1 cellular context compared by ENCODE assay signal in the genomic region with DNA sequence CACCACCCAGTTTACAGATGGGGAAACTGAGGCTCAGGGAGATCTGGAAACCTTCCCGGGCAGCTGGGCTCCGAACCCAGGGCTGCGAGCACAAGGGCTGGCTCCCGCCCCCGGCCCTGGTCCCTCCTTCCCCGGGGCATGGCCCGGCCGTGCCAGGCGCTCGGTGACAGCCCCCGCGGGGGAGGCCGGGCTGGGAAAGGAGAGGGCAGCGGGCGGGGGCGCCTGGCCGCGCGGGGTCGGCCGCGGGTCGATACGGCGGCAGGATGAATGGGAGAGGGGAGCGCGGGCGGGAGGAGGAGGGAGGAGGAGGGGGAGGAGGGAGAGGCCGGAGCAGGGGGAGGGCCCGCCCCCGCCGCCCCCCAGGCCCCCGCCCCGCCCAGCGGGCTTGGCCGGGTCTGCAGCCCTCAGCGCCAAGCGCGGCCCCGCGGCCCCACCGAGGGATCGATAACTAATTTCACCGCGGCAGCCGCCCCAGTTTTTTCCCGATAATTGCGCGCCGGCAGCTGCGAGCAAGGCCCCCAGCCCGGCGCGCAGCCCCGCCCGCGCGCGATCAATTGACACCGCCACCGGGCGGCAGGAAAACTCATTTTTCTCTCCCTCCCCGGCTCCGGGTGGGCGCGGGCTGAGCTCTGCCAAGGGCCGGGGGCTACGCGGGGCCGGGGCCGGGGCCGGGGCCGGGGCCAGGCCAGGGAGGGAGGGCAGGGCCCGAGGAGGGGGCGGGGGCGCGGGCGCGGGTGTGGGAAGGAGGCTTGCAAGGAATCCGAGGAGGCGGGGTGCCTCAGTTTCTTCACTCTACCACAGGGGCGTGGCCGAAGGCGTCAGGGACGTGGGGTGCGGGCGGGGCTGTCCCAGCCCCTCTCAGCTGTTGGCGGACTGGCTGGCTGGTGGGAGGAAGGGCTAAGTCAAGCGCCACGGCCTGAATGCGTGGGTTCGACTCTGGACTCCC.
TF ChIP-seq lines count a peak whose summit lies in the region.

No MANE protein-coding gene starts in this region.

TF ChIP-seq in HepG2, 621 proteins besides CTCF, POLR2A, EP300 and RAD21 (continued from another document and continues in another):
- peak; percentile 71 for TF ChIP-seq ZNF687 (CRISPR knock-in tag; IDR thresholded peaks at IDR 0.05)
- no peak for TF ChIP-seq NR1H2 (CRISPR knock-in tag; IDR thresholded peaks at IDR 0.05; ENCODE audit: borderline replicate concordance, low read depth)
- TF ChIP-seq RCOR2 (CRISPR knock-in tag; IDR thresholded peaks at IDR 0.05), result no peak
- TF ChIP-seq ZNF317 (CRISPR knock-in tag; IDR thresholded peaks at IDR 0.05), result peak; percentile 32; the same call in 1 of the 2 replicates
- TF ChIP-seq SRSF1 (optimal IDR thresholded peaks at IDR 0.05; ENCODE audit: low read depth, low read length), result peak; percentile 65
- TF ChIP-seq, protein P1, sequence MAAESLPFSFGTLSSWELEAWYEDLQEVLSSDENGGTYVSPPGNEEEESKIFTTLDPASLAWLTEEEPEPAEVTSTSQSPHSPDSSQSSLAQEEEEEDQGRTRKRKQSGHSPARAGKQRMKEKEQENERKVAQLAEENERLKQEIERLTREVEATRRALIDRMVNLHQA (CRISPR knock-in tag; IDR thresholded peaks at IDR 0.05), result no peak
- peak; percentile 75 for TF ChIP-seq ZC3H13 (CRISPR knock-in tag; IDR thresholded peaks at IDR 0.05)
- no peak for TF ChIP-seq ZNF335 (CRISPR knock-in tag; IDR thresholded peaks at IDR 0.05)
- TF ChIP-seq NR2F1 (CRISPR knock-in tag; IDR thresholded peaks at IDR 0.05), result peak; percentile 39 to 51; a peak in 2 of 4 replicates
- no peak for TF ChIP-seq ATRX (CRISPR knock-in tag; IDR thresholded peaks at IDR 0.05; ENCODE audit: borderline replicate concordance)
- TF ChIP-seq, protein P2, sequence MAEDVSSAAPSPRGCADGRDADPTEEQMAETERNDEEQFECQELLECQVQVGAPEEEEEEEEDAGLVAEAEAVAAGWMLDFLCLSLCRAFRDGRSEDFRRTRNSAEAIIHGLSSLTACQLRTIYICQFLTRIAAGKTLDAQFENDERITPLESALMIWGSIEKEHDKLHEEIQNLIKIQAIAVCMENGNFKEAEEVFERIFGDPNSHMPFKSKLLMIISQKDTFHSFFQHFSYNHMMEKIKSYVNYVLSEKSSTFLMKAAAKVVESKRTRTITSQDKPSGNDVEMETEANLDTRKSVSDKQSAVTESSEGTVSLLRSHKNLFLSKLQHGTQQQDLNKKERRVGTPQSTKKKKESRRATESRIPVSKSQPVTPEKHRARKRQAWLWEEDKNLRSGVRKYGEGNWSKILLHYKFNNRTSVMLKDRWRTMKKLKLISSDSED (CRISPR knock-in tag; IDR thresholded peaks at IDR 0.05), result no peak
- peak; percentile 89 for TF ChIP-seq PATZ1 (CRISPR knock-in tag; IDR thresholded peaks at IDR 0.05)
- TF ChIP-seq ZNF512B (CRISPR knock-in tag; IDR thresholded peaks at IDR 0.05; ENCODE audit: borderline replicate concordance), result no peak
- no peak for TF ChIP-seq ZBTB20 (CRISPR knock-in tag; IDR thresholded peaks at IDR 0.05; ENCODE audit: borderline replicate concordance, low read depth)
- peak; percentile 60 for TF ChIP-seq NR2C2 (CRISPR knock-in tag; IDR thresholded peaks at IDR 0.05; ENCODE audit: borderline replicate concordance)
- TF ChIP-seq KLF16 (CRISPR knock-in tag; IDR thresholded peaks at IDR 0.05), result 0 out of 4 replicates have a peak, but pooled peaks of 1 of the 2 experiments have one; percentile 38
- TF ChIP-seq POLR2G (IDR thresholded peaks at IDR 0.05; ENCODE audit: low read depth, low read length), result peak; percentile 63
- peak; percentile 68 for TF ChIP-seq ZMAT3 (CRISPR knock-in tag; conservative IDR thresholded peaks at IDR 0.05)
- TF ChIP-seq ISL2 (CRISPR knock-in tag; IDR thresholded peaks at IDR 0.05), result peak; percentile 55
- TF ChIP-seq, protein P3, sequence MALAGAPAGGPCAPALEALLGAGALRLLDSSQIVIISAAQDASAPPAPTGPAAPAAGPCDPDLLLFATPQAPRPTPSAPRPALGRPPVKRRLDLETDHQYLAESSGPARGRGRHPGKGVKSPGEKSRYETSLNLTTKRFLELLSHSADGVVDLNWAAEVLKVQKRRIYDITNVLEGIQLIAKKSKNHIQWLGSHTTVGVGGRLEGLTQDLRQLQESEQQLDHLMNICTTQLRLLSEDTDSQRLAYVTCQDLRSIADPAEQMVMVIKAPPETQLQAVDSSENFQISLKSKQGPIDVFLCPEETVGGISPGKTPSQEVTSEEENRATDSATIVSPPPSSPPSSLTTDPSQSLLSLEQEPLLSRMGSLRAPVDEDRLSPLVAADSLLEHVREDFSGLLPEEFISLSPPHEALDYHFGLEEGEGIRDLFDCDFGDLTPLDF (CRISPR knock-in tag; IDR thresholded peaks at IDR 0.05), result 0 out of 2 replicates have a peak, but pooled peaks have one; percentile 60
- TF ChIP-seq ATAD3A (CRISPR knock-in tag; IDR thresholded peaks at IDR 0.05), result no peak
- TF ChIP-seq ZNF142 (CRISPR knock-in tag; IDR thresholded peaks at IDR 0.05), result no peak
- TF ChIP-seq KDM5B (CRISPR knock-in tag; IDR thresholded peaks at IDR 0.05; ENCODE audit: borderline replicate concordance), result peak; percentile 13; the same call in 1 of the 2 replicates
- 0 out of 2 replicates have a peak, but pooled peaks have one; percentile 52 for TF ChIP-seq ZNF296 (CRISPR knock-in tag; conservative IDR thresholded peaks at IDR 0.05)
- no peak for TF ChIP-seq ZNF589 (CRISPR knock-in tag; conservative IDR thresholded peaks at IDR 0.05)
- TF ChIP-seq ZNF746 (CRISPR knock-in tag; IDR thresholded peaks at IDR 0.05), result peak; percentile 100
- no peak for TF ChIP-seq GPBP1L1 (CRISPR knock-in tag; IDR thresholded peaks at IDR 0.05)
- no peak for TF ChIP-seq REXO4 (CRISPR knock-in tag; IDR thresholded peaks at IDR 0.05; ENCODE audit: borderline replicate concordance)
- TF ChIP-seq TOE1 (CRISPR knock-in tag; IDR thresholded peaks at IDR 0.05), result no peak
- TF ChIP-seq JUND (CRISPR knock-in tag; IDR thresholded peaks at IDR 0.05), result no peak
- peak; percentile 91 for TF ChIP-seq MAZ (IDR thresholded peaks at IDR 0.05; ENCODE audit: borderline replicate concordance, low read depth, low read length)
- peak; percentile 98 for TF ChIP-seq MAZ (CRISPR knock-in tag; IDR thresholded peaks at IDR 0.05; ENCODE audit: low read depth)
- TF ChIP-seq KDM5A (IDR thresholded peaks at IDR 0.05; ENCODE audit: borderline replicate concordance, low read length), result 0 out of 2 replicates have a peak, but pooled peaks have one; percentile 7
